In genomic region chr4:140103676-140104075, GRCh38 we compare ENCODE assay signal across 8 cellular contexts. TPM values are rescaled to one million over a fixed set of nuclear protein-coding genes. Genes with fewer than 3 reads are reported as not detected.
DNase-seq lines count a peak whose midpoint lies in the region; ATAC-seq and TF ChIP-seq lines count a peak whose summit lies in the region.

No MANE protein-coding gene starts in this region.

- H3K4me1 Mint-ChIP-seq in activated naive CD8-positive, alpha-beta T cell treated with anti-CD3 and anti-CD28 coated beads, Interleukin-2, amount 10 ng/mL, durations not matched to agents 7 days and 5 days, result peaks cover 57% of the 10 kb centered on the region

- no peaks in the 10 kb centered on the region for H3K9me3 ChIP-seq in Loucy (ENCODE audit: insufficient read depth, low read depth, low read length)
- no peaks in the 10 kb centered on the region for H3K9me3 ChIP-seq in right atrium auricular region

- H2AFZ ChIP-seq in Loucy (ENCODE audit: low read length), result peak overlapping the region; percentile 10; the same call in 1 of the 2 replicates

- H3K79me2 ChIP-seq in Loucy (ENCODE audit: insufficient read depth, low read length), result peaks cover 82% of the 10 kb centered on the region

- no peaks in the 10 kb centered on the region for H3K27me3 ChIP-seq in Loucy (ENCODE audit: insufficient read depth, low read length, poor library complexity, severe bottlenecking)
- no peaks in the 10 kb centered on the region for H3K27me3 ChIP-seq in right atrium auricular region

- in situ Hi-C loops in G401 (cut with HindIII; ENCODE audit: low sequenced_read_pairs), result no loop called here

- peak overlapping the region; percentile 55 for H3K4me3 ChIP-seq in Loucy (ENCODE audit: low read length, poor library complexity, severe bottlenecking)
- H3K4me3 ChIP-seq in right atrium auricular region, result no peak overlapping the region

- H3K36me3 Mint-ChIP-seq in activated naive CD8-positive, alpha-beta T cell treated with anti-CD3 and anti-CD28 coated beads, Interleukin-2, amount 10 ng/mL, durations not matched to agents 7 days and 5 days, result peaks cover 15% of the 10 kb centered on the region

- H3K4me2 ChIP-seq in Loucy (ENCODE audit: low read depth, low read length, poor library complexity, severe bottlenecking), result peak overlapping the region; percentile 73

- DNase-seq in G401 (ENCODE audit: low spot score) (peak; percentile 72), NCI-H748 (lab: John Stamatoyannopoulos, UW; ENCODE audit: unreplicated experiment) (no peak), right atrium auricular region (ENCODE audit: low spot score) (no peak)
- DNase-seq in activated naive CD8-positive, alpha-beta T cell treated with anti-CD3 and anti-CD28 coated beads, Interleukin-2, amount 10 ng/mL, durations not matched to agents 7 days and 5 days, result no peak
- DNase-seq in stimulated activated naive CD8-positive, alpha-beta T cell treated with anti-CD3 and anti-CD28 coated beads, Interleukin-15, Interleukin-2, amounts not matched to agents 100 U/mL and 50 U/mL, for 24 hours, result peak; percentile 39

- no peaks in the 10 kb centered on the region for H4K20me1 ChIP-seq in Loucy (ENCODE audit: insufficient read depth, low read length, poor library complexity, severe bottlenecking)

- no peak overlapping the region for H3K27ac ChIP-seq in right atrium auricular region

- peak overlapping the region; percentile 72 for H3K27ac Mint-ChIP-seq in activated naive CD8-positive, alpha-beta T cell treated with anti-CD3 and anti-CD28 coated beads, Interleukin-2, amount 10 ng/mL, durations not matched to agents 7 days and 5 days

- TF ChIP-seq CTCF in Loucy (conservative IDR thresholded peaks at IDR 0.05; ENCODE audit: low read length) (no peak), right atrium auricular region (IDR thresholded peaks at IDR 0.05) (no peak)

- no peaks in the 10 kb centered on the region for H3K9me2 ChIP-seq in Loucy (replicated peaks; ENCODE audit: low read depth, low read length)

- peak overlapping the region; percentile 12 for H3K4me3 Mint-ChIP-seq in activated naive CD8-positive, alpha-beta T cell treated with anti-CD3 and anti-CD28 coated beads, Interleukin-2, amount 10 ng/mL, durations not matched to agents 7 days and 5 days

- POLR2A ChIA-PET in activated naive CD8-positive, alpha-beta T cell treated with anti-CD3 and anti-CD28 coated beads, Interleukin-2, amount 10 ng/mL, durations not matched to agents 7 days and 5 days (lab: Charles Lee), result interaction anchor here (0.7 to 2.4 kb wide), 6 partner anchors 9 to 47 kb away, joined by 3 to 16 read pairs (median 4); no protein-coding TSS in a partner anchor

- no peaks in the 10 kb centered on the region for H3K36me3 ChIP-seq in Loucy (ENCODE audit: insufficient read depth, low read length)
- no peaks in the 10 kb centered on the region for H3K36me3 ChIP-seq in right atrium auricular region

- peak overlapping the region; percentile 60 for H3K9ac ChIP-seq in Loucy (ENCODE audit: low read depth, low read length, poor library complexity, severe bottlenecking)

- ATAC-seq in GM21723 (IDR thresholded peaks at IDR 0.05; ENCODE audit: unreplicated experiment), result peak; percentile 87
- peak; percentile 84 for ATAC-seq in activated naive CD8-positive, alpha-beta T cell treated with anti-CD3 and anti-CD28 coated beads, Interleukin-2, amount 10 ng/mL, durations not matched to agents 7 days and 5 days (ENCODE audit: low read depth)
- ATAC-seq in stimulated activated naive CD8-positive, alpha-beta T cell treated with anti-CD3 and anti-CD28 coated beads, Interleukin-15, Interleukin-2, amounts not matched to agents 100 U/mL and 50 U/mL, for 24 hours, result peak; percentile 93
- ATAC-seq in GM19328 (IDR thresholded peaks at IDR 0.05; ENCODE audit: unreplicated experiment), result no peak

- no peaks in the 10 kb centered on the region for H3K9me3 Mint-ChIP-seq in activated naive CD8-positive, alpha-beta T cell treated with anti-CD3 and anti-CD28 coated beads, Interleukin-2, amount 10 ng/mL, durations not matched to agents 7 days and 5 days

- H3K4me1 ChIP-seq in Loucy (ENCODE audit: insufficient read depth, low read length, poor library complexity, severe bottlenecking) (peaks cover 73% of the 10 kb centered on the region), right atrium auricular region (peaks cover 0 to 15% of the 10 kb centered on the region in 2 donors)

- H3K27me3 Mint-ChIP-seq in activated naive CD8-positive, alpha-beta T cell treated with anti-CD3 and anti-CD28 coated beads, Interleukin-2, amount 10 ng/mL, durations not matched to agents 7 days and 5 days, result no peaks in the 10 kb centered on the region

- peaks cover 16% of the 10 kb centered on the region for H3F3A ChIP-seq in Loucy (ENCODE audit: low read depth)

RNA-seq across cellular contexts. Expression of gene MAML3, which starts 50.3 kb away (rescaled TPM):
- total RNA-seq in G401 (2014; rRNA removed; shearing (Covaris generic)), result not detected in 2 replicates
- 1 to 10 TPM; 4.6 to 4.7 TPM for total RNA-seq in activated naive CD8-positive, alpha-beta T cell treated with anti-CD3 and anti-CD28 coated beads, Interleukin-2, amount 10 ng/mL, durations not matched to agents 7 days and 5 days
- 1 to 10 TPM; 2.6 to 5.8 TPM for total RNA-seq in right atrium auricular region

Comparison
In these comparisons a context has a peak if more than half of its experiments do, and no peak if none do; other contexts are left out.
1. DNase-seq: peak in G401 (single experiment) and stimulated activated naive CD8-positive, alpha-beta T cell treated with anti-CD3 and anti-CD28 coated beads, Interleukin-15, Interleukin-2, amounts not matched to agents 100 U/mL and 50 U/mL, for 24 hours (single experiment); none in activated naive CD8-positive, alpha-beta T cell treated with anti-CD3 and anti-CD28 coated beads, Interleukin-2, amount 10 ng/mL, durations not matched to agents 7 days and 5 days (single experiment), NCI-H748 (single experiment) and right atrium auricular region (single experiment).